ENCODE assay signal across 1 cellular context in genomic region chr11:32890843-32891656, GRCh38.
A peak's percentile ranks its signal among the peaks of the same experiment; 100 is the strongest.
TF ChIP-seq lines count a peak whose summit lies in the region.

No MANE protein-coding gene starts in this region.

TF ChIP-seq in HEK293, 187 proteins besides CTCF, POLR2A, EP300 and RAD21 (continued from another document and continues in another):
- no peak for TF ChIP-seq ZNF394 (tag by site-specific recombination; IDR thresholded peaks at IDR 0.05; ENCODE audit: borderline replicate concordance)
- no peak for TF ChIP-seq ZSCAN16 (tag by site-specific recombination; IDR thresholded peaks at IDR 0.05)
- no peak for TF ChIP-seq ZNF501 (tag by site-specific recombination; IDR thresholded peaks at IDR 0.05)
- no peak for TF ChIP-seq ZBTB6 (tag by site-specific recombination; IDR thresholded peaks at IDR 0.05)
- TF ChIP-seq ZEB2 (tag by site-specific recombination; IDR thresholded peaks at IDR 0.05), result peak; percentile 61; the same call in 1 of the 2 replicates
- 0 out of 2 replicates have a peak, but pooled peaks have one; percentile 23 for TF ChIP-seq ZNF10 (tag by site-specific recombination; IDR thresholded peaks at IDR 0.05)
- peak; percentile 51 for TF ChIP-seq ZBTB8A (tag by site-specific recombination; IDR thresholded peaks at IDR 0.05)
- no peak for TF ChIP-seq ZBTB21 (tag by site-specific recombination; IDR thresholded peaks at IDR 0.05)
- no peak for TF ChIP-seq ZNF514 (tag by site-specific recombination; IDR thresholded peaks at IDR 0.05)
- no peak for TF ChIP-seq ZBTB1 (tag by site-specific recombination; IDR thresholded peaks at IDR 0.05)
- no peak for TF ChIP-seq ZNF404 (tag by site-specific recombination; IDR thresholded peaks at IDR 0.05)
- no peak for TF ChIP-seq ZNF211 (tag by site-specific recombination; IDR thresholded peaks at IDR 0.05; ENCODE audit: low read depth)
- TF ChIP-seq, protein P1, sequence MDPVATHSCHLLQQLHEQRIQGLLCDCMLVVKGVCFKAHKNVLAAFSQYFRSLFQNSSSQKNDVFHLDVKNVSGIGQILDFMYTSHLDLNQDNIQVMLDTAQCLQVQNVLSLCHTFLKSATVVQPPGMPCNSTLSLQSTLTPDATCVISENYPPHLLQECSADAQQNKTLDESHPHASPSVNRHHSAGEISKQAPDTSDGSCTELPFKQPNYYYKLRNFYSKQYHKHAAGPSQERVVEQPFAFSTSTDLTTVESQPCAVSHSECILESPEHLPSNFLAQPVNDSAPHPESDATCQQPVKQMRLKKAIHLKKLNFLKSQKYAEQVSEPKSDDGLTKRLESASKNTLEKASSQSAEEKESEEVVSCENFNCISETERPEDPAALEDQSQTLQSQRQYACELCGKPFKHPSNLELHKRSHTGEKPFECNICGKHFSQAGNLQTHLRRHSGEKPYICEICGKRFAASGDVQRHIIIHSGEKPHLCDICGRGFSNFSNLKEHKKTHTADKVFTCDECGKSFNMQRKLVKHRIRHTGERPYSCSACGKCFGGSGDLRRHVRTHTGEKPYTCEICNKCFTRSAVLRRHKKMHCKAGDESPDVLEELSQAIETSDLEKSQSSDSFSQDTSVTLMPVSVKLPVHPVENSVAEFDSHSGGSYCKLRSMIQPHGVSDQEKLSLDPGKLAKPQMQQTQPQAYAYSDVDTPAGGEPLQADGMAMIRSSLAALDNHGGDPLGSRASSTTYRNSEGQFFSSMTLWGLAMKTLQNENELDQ (tag by site-specific recombination; IDR thresholded peaks at IDR 0.05; ENCODE audit: low read depth), result peak; percentile 21; the same call in 1 of the 2 replicates
- TF ChIP-seq ZNF488 (tag by site-specific recombination; IDR thresholded peaks at IDR 0.05), result peak; percentile 88
- peak; percentile 90 for TF ChIP-seq BCL11B (tag by site-specific recombination; IDR thresholded peaks at IDR 0.05; ENCODE audit: low read depth)
- no peak for TF ChIP-seq REPIN1 (tag by site-specific recombination; IDR thresholded peaks at IDR 0.05; ENCODE audit: low read depth)
- TF ChIP-seq ZNF146 (tag by site-specific recombination; IDR thresholded peaks at IDR 0.05), result 0 out of 2 replicates have a peak, but pooled peaks have one; percentile 18
- TF ChIP-seq ZNF677 (tag by site-specific recombination; IDR thresholded peaks at IDR 0.05), result no peak
- no peak for TF ChIP-seq ZNF571 (tag by site-specific recombination; IDR thresholded peaks at IDR 0.05)
- TF ChIP-seq ZNF837 (tag by site-specific recombination; IDR thresholded peaks at IDR 0.05), result no peak
- TF ChIP-seq ZNF114 (tag by site-specific recombination; IDR thresholded peaks at IDR 0.05), result no peak
- TF ChIP-seq ZNF747 (tag by site-specific recombination; IDR thresholded peaks at IDR 0.05), result no peak
- no peak for TF ChIP-seq ZNF37A (tag by site-specific recombination; IDR thresholded peaks at IDR 0.05)
- peak; percentile 94 for TF ChIP-seq TSHZ1 (tag by site-specific recombination; IDR thresholded peaks at IDR 0.05; ENCODE audit: borderline replicate concordance)
- 0 out of 2 replicates have a peak, but pooled peaks have one; percentile 13 for TF ChIP-seq ZFP69B (tag by site-specific recombination; IDR thresholded peaks at IDR 0.05)
- no peak for TF ChIP-seq HOXC10 (CRISPR knock-in tag; IDR thresholded peaks at IDR 0.05)
- TF ChIP-seq ZXDB (tag by site-specific recombination; IDR thresholded peaks at IDR 0.05), result peak; percentile 85
- TF ChIP-seq SCRT1 (tag by site-specific recombination; IDR thresholded peaks at IDR 0.05; ENCODE audit: borderline replicate concordance), result peak; percentile 19; the same call in 1 of the 2 replicates
- TF ChIP-seq, protein P2, sequence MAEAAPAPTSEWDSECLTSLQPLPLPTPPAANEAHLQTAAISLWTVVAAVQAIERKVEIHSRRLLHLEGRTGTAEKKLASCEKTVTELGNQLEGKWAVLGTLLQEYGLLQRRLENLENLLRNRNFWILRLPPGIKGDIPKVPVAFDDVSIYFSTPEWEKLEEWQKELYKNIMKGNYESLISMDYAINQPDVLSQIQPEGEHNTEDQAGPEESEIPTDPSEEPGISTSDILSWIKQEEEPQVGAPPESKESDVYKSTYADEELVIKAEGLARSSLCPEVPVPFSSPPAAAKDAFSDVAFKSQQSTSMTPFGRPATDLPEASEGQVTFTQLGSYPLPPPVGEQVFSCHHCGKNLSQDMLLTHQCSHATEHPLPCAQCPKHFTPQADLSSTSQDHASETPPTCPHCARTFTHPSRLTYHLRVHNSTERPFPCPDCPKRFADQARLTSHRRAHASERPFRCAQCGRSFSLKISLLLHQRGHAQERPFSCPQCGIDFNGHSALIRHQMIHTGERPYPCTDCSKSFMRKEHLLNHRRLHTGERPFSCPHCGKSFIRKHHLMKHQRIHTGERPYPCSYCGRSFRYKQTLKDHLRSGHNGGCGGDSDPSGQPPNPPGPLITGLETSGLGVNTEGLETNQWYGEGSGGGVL (tag by site-specific recombination; IDR thresholded peaks at IDR 0.05), result peak; percentile 72
- peak; percentile 91 for TF ChIP-seq ZNF600 (tag by site-specific recombination; IDR thresholded peaks at IDR 0.05)
- no peak; the same call in 1 of the 2 replicates for TF ChIP-seq GLIS1 (tag by site-specific recombination; IDR thresholded peaks at IDR 0.05)
- no peak for TF ChIP-seq ZNF560 (tag by site-specific recombination; IDR thresholded peaks at IDR 0.05; ENCODE audit: borderline replicate concordance)
- no peak for TF ChIP-seq ZNF624 (tag by site-specific recombination; IDR thresholded peaks at IDR 0.05)
- TF ChIP-seq, protein P3, sequence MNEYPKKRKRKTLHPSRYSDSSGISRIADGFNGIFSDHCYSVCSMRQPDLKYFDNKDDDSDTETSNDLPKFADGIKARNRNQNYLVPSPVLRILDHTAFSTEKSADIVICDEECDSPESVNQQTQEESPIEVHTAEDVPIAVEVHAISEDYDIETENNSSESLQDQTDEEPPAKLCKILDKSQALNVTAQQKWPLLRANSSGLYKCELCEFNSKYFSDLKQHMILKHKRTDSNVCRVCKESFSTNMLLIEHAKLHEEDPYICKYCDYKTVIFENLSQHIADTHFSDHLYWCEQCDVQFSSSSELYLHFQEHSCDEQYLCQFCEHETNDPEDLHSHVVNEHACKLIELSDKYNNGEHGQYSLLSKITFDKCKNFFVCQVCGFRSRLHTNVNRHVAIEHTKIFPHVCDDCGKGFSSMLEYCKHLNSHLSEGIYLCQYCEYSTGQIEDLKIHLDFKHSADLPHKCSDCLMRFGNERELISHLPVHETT (tag by site-specific recombination; IDR thresholded peaks at IDR 0.05), result peak; percentile 79
- no peak for TF ChIP-seq ZNF76 (tag by site-specific recombination; IDR thresholded peaks at IDR 0.05; ENCODE audit: borderline replicate concordance, low read depth)
- TF ChIP-seq OSR2 (tag by site-specific recombination; IDR thresholded peaks at IDR 0.05), result peak; percentile 88
- TF ChIP-seq KLF7 (tag by site-specific recombination; IDR thresholded peaks at IDR 0.05; ENCODE audit: borderline replicate concordance), result 0 out of 2 replicates have a peak, but pooled peaks have one; percentile 59
- TF ChIP-seq ZNF658 (tag by site-specific recombination; IDR thresholded peaks at IDR 0.05), result no peak
- TF ChIP-seq ZNF423 (tag by site-specific recombination; IDR thresholded peaks at IDR 0.05), result no peak
- TF ChIP-seq ZNF561 (tag by site-specific recombination; IDR thresholded peaks at IDR 0.05; ENCODE audit: borderline replicate concordance), result 0 out of 2 replicates have a peak, but pooled peaks have one; percentile 79
- TF ChIP-seq ZNF544 (tag by site-specific recombination; IDR thresholded peaks at IDR 0.05), result no peak
- TF ChIP-seq ZNF610 (tag by site-specific recombination; IDR thresholded peaks at IDR 0.05; ENCODE audit: borderline replicate concordance), result 0 out of 2 replicates have a peak, but pooled peaks have one; percentile 55
- TF ChIP-seq, protein P4, sequence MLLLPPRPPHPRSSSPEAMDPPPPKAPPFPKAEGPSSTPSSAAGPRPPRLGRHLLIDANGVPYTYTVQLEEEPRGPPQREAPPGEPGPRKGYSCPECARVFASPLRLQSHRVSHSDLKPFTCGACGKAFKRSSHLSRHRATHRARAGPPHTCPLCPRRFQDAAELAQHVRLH (tag by site-specific recombination; IDR thresholded peaks at IDR 0.05), result peak; percentile 87
- TF ChIP-seq, protein P5, sequence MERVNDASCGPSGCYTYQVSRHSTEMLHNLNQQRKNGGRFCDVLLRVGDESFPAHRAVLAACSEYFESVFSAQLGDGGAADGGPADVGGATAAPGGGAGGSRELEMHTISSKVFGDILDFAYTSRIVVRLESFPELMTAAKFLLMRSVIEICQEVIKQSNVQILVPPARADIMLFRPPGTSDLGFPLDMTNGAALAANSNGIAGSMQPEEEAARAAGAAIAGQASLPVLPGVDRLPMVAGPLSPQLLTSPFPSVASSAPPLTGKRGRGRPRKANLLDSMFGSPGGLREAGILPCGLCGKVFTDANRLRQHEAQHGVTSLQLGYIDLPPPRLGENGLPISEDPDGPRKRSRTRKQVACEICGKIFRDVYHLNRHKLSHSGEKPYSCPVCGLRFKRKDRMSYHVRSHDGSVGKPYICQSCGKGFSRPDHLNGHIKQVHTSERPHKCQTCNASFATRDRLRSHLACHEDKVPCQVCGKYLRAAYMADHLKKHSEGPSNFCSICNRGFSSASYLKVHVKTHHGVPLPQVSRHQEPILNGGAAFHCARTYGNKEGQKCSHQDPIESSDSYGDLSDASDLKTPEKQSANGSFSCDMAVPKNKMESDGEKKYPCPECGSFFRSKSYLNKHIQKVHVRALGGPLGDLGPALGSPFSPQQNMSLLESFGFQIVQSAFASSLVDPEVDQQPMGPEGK (tag by site-specific recombination; IDR thresholded peaks at IDR 0.05), result peak; percentile 23
- TF ChIP-seq KLF1 (tag by site-specific recombination; IDR thresholded peaks at IDR 0.05), result 0 out of 2 replicates have a peak, but pooled peaks have one; percentile 24
